29 cellular contexts compared by ENCODE assay signal in the genomic region with DNA sequence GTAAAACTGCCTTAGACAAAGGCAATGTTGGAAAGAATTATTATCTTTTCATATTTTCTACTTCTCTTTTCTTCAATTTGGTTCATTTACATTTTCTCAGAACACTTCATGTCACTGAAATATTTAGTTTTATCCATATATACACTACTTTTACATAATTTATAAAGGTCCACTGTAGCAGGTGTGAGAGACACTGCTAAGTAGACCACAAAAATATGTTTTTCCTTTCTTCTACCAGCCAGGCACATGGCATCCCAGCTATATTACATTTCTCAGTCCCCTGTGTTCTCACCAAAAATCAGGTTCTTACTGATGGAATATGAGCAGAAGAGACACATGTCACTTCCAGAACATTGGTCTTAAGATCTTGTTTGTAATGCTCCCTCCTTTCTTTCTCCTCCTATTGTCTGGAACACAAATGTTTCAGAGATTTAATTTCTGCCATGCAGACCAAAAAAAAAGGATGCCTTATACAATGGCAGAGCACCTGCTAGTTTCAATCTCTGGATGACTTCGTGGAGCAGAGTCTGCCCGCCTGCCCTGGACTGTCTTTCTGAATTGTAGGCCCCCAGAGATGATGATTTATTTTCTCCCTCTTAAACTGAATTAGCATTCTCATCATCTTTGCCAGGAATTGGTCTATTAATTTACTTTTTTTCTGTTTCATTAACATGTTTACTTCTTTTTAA.
"Had no signal": no experiment of that assay in that cellular context is flagged by ENCODE, and none has a peak within 500 bp of the region (broad histone marks: within the 10 kb centered on the region; RNA-seq: fewer than 3 reads in every experiment).

No MANE protein-coding gene starts in this region.

- H3K27me3 Mint-ChIP-seq: activated CD4-positive, alpha-beta memory T cell treated with anti-CD3 and anti-CD28 coated beads, Interleukin-2, amount 10 ng/mL, durations not matched to agents 7 days and 5 days; activated CD8-positive, alpha-beta memory T cell treated with anti-CD3 and anti-CD28 coated beads, Interleukin-2, amount 10 ng/mL, durations not matched to agents 7 days and 5 days; activated naive CD8-positive, alpha-beta T cell treated with anti-CD3 and anti-CD28 coated beads, Interleukin-2, amount 50 U/mL, for 24 hours had no signal

- DNase-seq: activated CD4-positive, alpha-beta memory T cell treated with anti-CD3 and anti-CD28 coated beads, Interleukin-2, amount 10 ng/mL, durations not matched to agents 7 days and 5 days; activated CD4-positive, alpha-beta T cell treated with anti-CD3 and anti-CD28 coated beads for 48 hours; activated CD8-positive, alpha-beta memory T cell treated with anti-CD3 and anti-CD28 coated beads, Interleukin-2, amount 10 ng/mL, durations not matched to agents 7 days and 5 days; activated gamma-delta T cell; activated naive CD4-positive, alpha-beta T cell treated with anti-CD3 and anti-CD28 coated beads, Interleukin-2, amount 50 U/mL, for 16 hours; activated naive CD8-positive, alpha-beta T cell treated with anti-CD3 and anti-CD28 coated beads, Interleukin-2, amount 50 U/mL, for 24 hours; activated T-cell treated with anti-CD3 and anti-CD28 coated beads for 4 hours; anterior cingulate cortex; body of pancreas; cortex of kidney; endodermal cell; esophagus squamous epithelium; gastrocnemius medialis; heart left ventricle; islet precursor cell; left cardiac atrium; midbrain; nephron progenitor cell; nucleus accumbens; right lobe of liver; small intestine; stimulated activated CD4-positive, alpha-beta T cell treated with anti-CD3 and anti-CD28 coated beads, Interleukin-2, amount 100 ng/mL, for 24 hours; stomach; uterus had no signal

- H3K27ac Mint-ChIP-seq: activated CD4-positive, alpha-beta memory T cell treated with anti-CD3 and anti-CD28 coated beads, Interleukin-2, amount 10 ng/mL, durations not matched to agents 7 days and 5 days; activated CD8-positive, alpha-beta memory T cell treated with anti-CD3 and anti-CD28 coated beads, Interleukin-2, amount 10 ng/mL, durations not matched to agents 7 days and 5 days; activated naive CD8-positive, alpha-beta T cell treated with anti-CD3 and anti-CD28 coated beads, Interleukin-2, amount 50 U/mL, for 24 hours; endodermal cell; nephron progenitor cell; stimulated activated effector memory CD8-positive, alpha-beta T cell treated with anti-CD3 and anti-CD28 coated beads, Interleukin-12 subunit alpha, Interleukin-12 subunit beta, amount 100 ng/mL, for 72 hours had no signal

- H3K27me3 ChIP-seq: body of pancreas, cardiac muscle cell, esophagus squamous epithelium, gastrocnemius medialis, heart left ventricle, right lobe of liver, stomach, suprapubic skin, tibial nerve, uterus had no signal

- H2AFZ ChIP-seq: parathyroid adenoma had no signal

- H3K4me1 ChIP-seq: parathyroid adenoma, right lobe of liver, suprapubic skin, uterus had no signal

- H3K27ac ChIP-seq: body of pancreas, cardiac muscle cell, esophagus squamous epithelium, gastrocnemius medialis, heart left ventricle, parathyroid adenoma, right lobe of liver, stomach, suprapubic skin, tibial nerve, uterus had no signal

- H3K9ac ChIP-seq: parathyroid adenoma had no signal

- FAIRE-seq: small intestine had no signal

- H3K9me3 ChIP-seq: body of pancreas, esophagus squamous epithelium, gastrocnemius medialis, heart left ventricle, right lobe of liver, stomach, suprapubic skin, tibial nerve, uterus had no signal

- H3K4me3 ChIP-seq: body of pancreas, cardiac muscle cell, esophagus squamous epithelium, gastrocnemius medialis, heart left ventricle, right lobe of liver, stomach, suprapubic skin, tibial nerve, uterus had no signal

- H3K36me3 ChIP-seq: cardiac muscle cell, esophagus squamous epithelium, gastrocnemius medialis, heart left ventricle, right lobe of liver, stomach, suprapubic skin, tibial nerve, uterus had no signal

- H3K4me3 Mint-ChIP-seq: activated CD4-positive, alpha-beta memory T cell treated with anti-CD3 and anti-CD28 coated beads, Interleukin-2, amount 10 ng/mL, durations not matched to agents 7 days and 5 days; activated CD8-positive, alpha-beta memory T cell treated with anti-CD3 and anti-CD28 coated beads, Interleukin-2, amount 10 ng/mL, durations not matched to agents 7 days and 5 days; activated naive CD8-positive, alpha-beta T cell treated with anti-CD3 and anti-CD28 coated beads, Interleukin-2, amount 50 U/mL, for 24 hours; endodermal cell; nephron progenitor cell; stimulated activated effector memory CD8-positive, alpha-beta T cell treated with anti-CD3 and anti-CD28 coated beads, Interleukin-12 subunit alpha, Interleukin-12 subunit beta, amount 100 ng/mL, for 72 hours had no signal

- H3K4me1 Mint-ChIP-seq: activated CD4-positive, alpha-beta memory T cell treated with anti-CD3 and anti-CD28 coated beads, Interleukin-2, amount 10 ng/mL, durations not matched to agents 7 days and 5 days; activated CD8-positive, alpha-beta memory T cell treated with anti-CD3 and anti-CD28 coated beads, Interleukin-2, amount 10 ng/mL, durations not matched to agents 7 days and 5 days; activated naive CD8-positive, alpha-beta T cell treated with anti-CD3 and anti-CD28 coated beads, Interleukin-2, amount 50 U/mL, for 24 hours; stimulated activated effector memory CD8-positive, alpha-beta T cell treated with anti-CD3 and anti-CD28 coated beads, Interleukin-12 subunit alpha, Interleukin-12 subunit beta, amount 100 ng/mL, for 72 hours had no signal

- H3K36me3 Mint-ChIP-seq: activated CD8-positive, alpha-beta memory T cell treated with anti-CD3 and anti-CD28 coated beads, Interleukin-2, amount 10 ng/mL, durations not matched to agents 7 days and 5 days; stimulated activated effector memory CD8-positive, alpha-beta T cell treated with anti-CD3 and anti-CD28 coated beads, Interleukin-12 subunit alpha, Interleukin-12 subunit beta, amount 100 ng/mL, for 72 hours had no signal

- H3K9me3 Mint-ChIP-seq: activated CD4-positive, alpha-beta memory T cell treated with anti-CD3 and anti-CD28 coated beads, Interleukin-2, amount 10 ng/mL, durations not matched to agents 7 days and 5 days; activated naive CD8-positive, alpha-beta T cell treated with anti-CD3 and anti-CD28 coated beads, Interleukin-2, amount 50 U/mL, for 24 hours; endodermal cell; nephron progenitor cell; stimulated activated effector memory CD8-positive, alpha-beta T cell treated with anti-CD3 and anti-CD28 coated beads, Interleukin-12 subunit alpha, Interleukin-12 subunit beta, amount 100 ng/mL, for 72 hours had no signal

- ATAC-seq: activated CD8-positive, alpha-beta memory T cell treated with anti-CD3 and anti-CD28 coated beads, Interleukin-2, amount 10 ng/mL, durations not matched to agents 7 days and 5 days; activated naive CD8-positive, alpha-beta T cell treated with anti-CD3 and anti-CD28 coated beads, Interleukin-2, amount 50 U/mL, for 24 hours; body of pancreas; gastrocnemius medialis; heart left ventricle; left cardiac atrium; right lobe of liver; stimulated activated effector memory CD8-positive, alpha-beta T cell treated with anti-CD3 and anti-CD28 coated beads, Interleukin-12 subunit alpha, Interleukin-12 subunit beta, amount 100 ng/mL, for 72 hours had no signal

- H3K79me2 ChIP-seq: parathyroid adenoma had no signal
